In the genomic region with DNA sequence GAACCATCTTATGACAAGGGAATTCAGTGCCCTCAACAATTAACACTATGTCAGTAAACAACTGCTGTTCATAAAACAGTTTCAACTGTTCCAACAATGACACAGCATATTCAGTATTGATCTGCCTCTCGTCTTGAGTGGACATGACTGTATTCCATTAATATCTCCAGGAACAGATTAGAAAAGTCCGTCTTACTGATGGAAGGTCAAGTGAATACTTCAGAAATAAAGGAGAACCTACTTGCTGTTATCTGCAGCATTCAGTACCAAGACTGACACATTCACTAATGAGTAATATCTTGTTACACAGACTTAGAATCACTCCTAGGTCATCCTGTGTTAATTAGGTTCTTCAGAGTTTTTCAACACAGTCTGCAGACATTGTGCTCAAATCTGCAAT, we compare ENCODE assay signal across 9 cellular contexts. TPM values are rescaled to one million over a fixed set of nuclear protein-coding genes. Genes with fewer than 3 reads are reported as not detected.
DNase-seq lines count a peak whose midpoint lies in the region; ATAC-seq and TF ChIP-seq lines count a peak whose summit lies in the region.
"Had no signal": no experiment of that assay in that cellular context is flagged by ENCODE, and none has a peak within 500 bp of the region (broad histone marks: within the 10 kb centered on the region; RNA-seq: fewer than 3 reads in every experiment).

No MANE protein-coding gene starts in this region.

- no peak overlapping the region for H3K4me2 ChIP-seq in mesenchymal stem cell (ENCODE audit: low read length, poor library complexity, severe bottlenecking)

- POLR2A ChIA-PET in Caco-2 (lab: Charles Lee): no interaction called here

- H3K4me3 Mint-ChIP-seq in Caco-2 (ENCODE audit: unreplicated experiment): no peak overlapping the region
- H3K4me3 Mint-ChIP-seq: nephron had no signal

- WGBS in mesenchymal stem cell: 75% methylated on average over 2 of the region's 2 CpGs

- TF ChIP-seq CTCF in Caco-2 (IDR thresholded peaks at IDR 0.05; ENCODE audit: insufficient read depth in 1 of 2, low read depth in 1 of 2, low read length in 1 of 2, severe bottlenecking in 1 of 2, unreplicated experiment in 1 of 2): no peak

- DNase-seq in DMS53 (lab: John Stamatoyannopoulos, UW) (peak; percentile 73), HT-29 (ENCODE audit: low spot score) (peak; percentile 18), astrocyte of the hippocampus (ENCODE audit: low read depth, low spot score) (peak; percentile 23), mesenchymal stem cell (peak; percentile 39), Caco-2 (no peak), activated gamma-delta T cell treated with Interleukin-2 at 50 U/mL for 16 hours (no peak), 8988T (no peak)

- H3K27ac ChIP-seq in mesenchymal stem cell (ENCODE audit: low read length, poor library complexity, severe bottlenecking): no peak overlapping the region

- H3K4ac ChIP-seq in mesenchymal stem cell (ENCODE audit: low read depth in 1 of 2, low read length in 2 of 2): no peak overlapping the region

- H2BK5ac ChIP-seq in mesenchymal stem cell (ENCODE audit: low read depth, low read length, poor library complexity, severe bottlenecking): no peak overlapping the region

- no peaks in the 10 kb centered on the region for H3K27me3 Mint-ChIP-seq in Caco-2 (ENCODE audit: insufficient read depth, unreplicated experiment)

- H4K8ac ChIP-seq in mesenchymal stem cell (ENCODE audit: low read length): no peak overlapping the region

- ATAC-seq in GM18520 (IDR thresholded peaks at IDR 0.05; ENCODE audit: unreplicated experiment): no peak

- H3K23ac ChIP-seq in mesenchymal stem cell (ENCODE audit: low read length in 2 of 2): no peak overlapping the region

- H3K18ac ChIP-seq in mesenchymal stem cell (ENCODE audit: low read depth in 1 of 2, low read length in 2 of 2): no peak overlapping the region

- no TSS peak for BruUV-seq in Caco-2 (replicated peaks; lab: Mats Ljungman, UMichigan)

- H3K9me3 ChIP-seq in mesenchymal stem cell (ENCODE audit: control insufficient read depth, low read length): no peaks in the 10 kb centered on the region
- H3K9me3 ChIP-seq in Caco-2: no peaks in the 10 kb centered on the region

- H4K91ac ChIP-seq in mesenchymal stem cell (ENCODE audit: low read length): no peak overlapping the region

- H3K79me1 ChIP-seq in mesenchymal stem cell (replicated peaks; ENCODE audit: low read length, poor library complexity, severe bottlenecking): peaks cover 6% of the 10 kb centered on the region

- no peak overlapping the region for H3K4me3 ChIP-seq in mesenchymal stem cell (ENCODE audit: insufficient read depth in 1 of 2, low read depth in 1 of 2, low read length in 2 of 2)
- no peak overlapping the region for H3K4me3 ChIP-seq in Caco-2 (ENCODE audit: low read depth, low read length)

- H2AFZ ChIP-seq in mesenchymal stem cell (ENCODE audit: low read depth, low read length): no peak overlapping the region

- no peak overlapping the region for H2BK15ac ChIP-seq in mesenchymal stem cell (ENCODE audit: low read depth, poor library complexity, severe bottlenecking)

- H3K9me3 Mint-ChIP-seq in Caco-2 (ENCODE audit: unreplicated experiment): no peaks in the 10 kb centered on the region
- H3K9me3 Mint-ChIP-seq: nephron had no signal

- peaks cover 7 to 15% of the 10 kb centered on the region in 2 experiments for H3K36me3 ChIP-seq in mesenchymal stem cell (ENCODE audit: control insufficient read depth in 1 of 2, insufficient read depth in 2 of 2, low read depth in 1 of 2, low read length in 2 of 2)
- no peaks in the 10 kb centered on the region for H3K36me3 ChIP-seq in Caco-2 (ENCODE audit: control insufficient read depth, insufficient read depth, low read length)

- no peak overlapping the region for H2BK120ac ChIP-seq in mesenchymal stem cell (ENCODE audit: low read depth, low read length)

- intact Hi-C loops in Caco-2 (cut with micrococcal nuclease; ENCODE audit: unreplicated experiment): no loop called here

- H2AK5ac ChIP-seq in mesenchymal stem cell (ENCODE audit: low read length, severe bottlenecking): no peak overlapping the region

- H3K27me3 ChIP-seq in mesenchymal stem cell (ENCODE audit: control insufficient read depth in 1 of 2, insufficient read depth in 1 of 2, low read length in 2 of 2): no peaks in the 10 kb centered on the region
- no peaks in the 10 kb centered on the region for H3K27me3 ChIP-seq in Caco-2 (replicated peaks; ENCODE audit: control insufficient read depth, insufficient read depth, low read length)

- H3K14ac ChIP-seq in mesenchymal stem cell (ENCODE audit: low read length in 2 of 2): no peak overlapping the region

- H3K27ac Mint-ChIP-seq in Caco-2 (ENCODE audit: unreplicated experiment): no peak overlapping the region

- H2BK12ac ChIP-seq in mesenchymal stem cell (ENCODE audit: low read length in 2 of 2): no peak overlapping the region

- peaks cover 13% of the 10 kb centered on the region for H3K4me1 Mint-ChIP-seq in Caco-2 (ENCODE audit: low read depth, unreplicated experiment)

- peaks cover 23% of the 10 kb centered on the region for H3K36me3 Mint-ChIP-seq in Caco-2 (ENCODE audit: insufficient read depth, unreplicated experiment)

- CTCF ChIA-PET in Caco-2 (lab: Charles Lee): no interaction called here

- H3K4me1 ChIP-seq in mesenchymal stem cell (ENCODE audit: control insufficient read depth, insufficient read depth, low read depth, low read length) (peaks cover 1% of the 10 kb centered on the region), Caco-2 (peaks cover 11% of the 10 kb centered on the region)

- peak overlapping the region; percentile 53 for H3K9ac ChIP-seq in mesenchymal stem cell (ENCODE audit: low read length)

RNA-seq across cellular contexts. Expression of gene KBTBD2, which starts 12.1 kb away (rescaled TPM):
- 29.1 and 36.1 TPM in 2 replicates for total RNA-seq in HT-29 (2014; rRNA removed; shearing (Covaris generic))
- 16.5 TPM for polyA plus RNA-seq in mesenchymal stem cell (2013, experiment 1 of 2)
- polyA plus RNA-seq in mesenchymal stem cell (2013, experiment 2 of 2): 18.2 TPM
- 30.2 and 30.8 TPM in 2 replicates for total RNA-seq in Caco-2 (2022)

Comparison
In these comparisons a context has a peak if more than half of its experiments do, and no peak if none do; other contexts are left out.
1. DNase-seq: peak in DMS53 (single experiment), HT-29 (single experiment), astrocyte of the hippocampus (single experiment) and mesenchymal stem cell (single experiment); none in Caco-2 (0 of 2), activated gamma-delta T cell treated with Interleukin-2 at 50 U/mL for 16 hours (single experiment) and 8988T (single experiment).